Comparison of ENCODE assay signal across 1 cellular context in the genomic region with DNA sequence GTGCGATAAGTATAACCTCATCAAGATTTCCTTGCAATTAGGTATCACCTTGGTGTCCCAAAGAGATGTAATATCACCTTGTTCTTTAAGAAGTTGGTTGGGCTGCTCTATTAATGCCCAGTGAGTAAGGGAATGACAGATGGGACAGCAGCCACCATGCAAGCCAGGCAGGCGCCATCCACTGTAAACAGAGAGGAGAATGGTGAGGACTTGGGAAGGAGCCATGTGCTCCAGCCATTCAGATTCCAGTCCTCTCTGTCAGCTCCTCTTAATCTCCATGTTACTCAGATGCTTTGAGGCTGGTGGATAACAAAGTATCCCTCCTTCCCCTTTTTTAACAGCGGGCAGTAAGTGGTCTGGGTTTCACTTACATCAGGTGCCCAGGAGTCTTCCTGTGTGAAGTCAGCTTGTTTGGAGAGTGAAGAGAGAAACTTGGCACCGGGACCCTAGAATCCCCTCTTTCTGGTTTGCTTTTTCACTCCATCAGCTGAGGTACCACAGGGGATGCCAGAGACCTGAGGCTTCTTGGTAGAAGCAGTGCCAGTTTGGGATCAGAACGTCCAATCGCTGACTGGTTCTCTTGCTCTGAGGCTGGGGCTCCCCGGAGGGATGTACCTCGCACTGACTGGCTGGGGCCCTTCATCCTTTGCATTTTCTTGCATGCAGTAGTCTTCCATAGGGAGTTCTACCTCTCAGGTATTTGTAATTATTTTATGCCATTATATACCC.
TF ChIP-seq lines count a peak whose summit lies in the region.

No MANE protein-coding gene starts in this region.

TF ChIP-seq in WTC11, 78 proteins besides CTCF, POLR2A, EP300 and RAD21 (continued from another document):
- TF ChIP-seq ATF2 (CRISPR knock-in tag; IDR thresholded peaks at IDR 0.05; ENCODE audit: borderline replicate concordance, low read depth) (no peak), CREM (CRISPR knock-in tag; IDR thresholded peaks at IDR 0.05) (no peak)
- TF ChIP-seq, protein P1, sequence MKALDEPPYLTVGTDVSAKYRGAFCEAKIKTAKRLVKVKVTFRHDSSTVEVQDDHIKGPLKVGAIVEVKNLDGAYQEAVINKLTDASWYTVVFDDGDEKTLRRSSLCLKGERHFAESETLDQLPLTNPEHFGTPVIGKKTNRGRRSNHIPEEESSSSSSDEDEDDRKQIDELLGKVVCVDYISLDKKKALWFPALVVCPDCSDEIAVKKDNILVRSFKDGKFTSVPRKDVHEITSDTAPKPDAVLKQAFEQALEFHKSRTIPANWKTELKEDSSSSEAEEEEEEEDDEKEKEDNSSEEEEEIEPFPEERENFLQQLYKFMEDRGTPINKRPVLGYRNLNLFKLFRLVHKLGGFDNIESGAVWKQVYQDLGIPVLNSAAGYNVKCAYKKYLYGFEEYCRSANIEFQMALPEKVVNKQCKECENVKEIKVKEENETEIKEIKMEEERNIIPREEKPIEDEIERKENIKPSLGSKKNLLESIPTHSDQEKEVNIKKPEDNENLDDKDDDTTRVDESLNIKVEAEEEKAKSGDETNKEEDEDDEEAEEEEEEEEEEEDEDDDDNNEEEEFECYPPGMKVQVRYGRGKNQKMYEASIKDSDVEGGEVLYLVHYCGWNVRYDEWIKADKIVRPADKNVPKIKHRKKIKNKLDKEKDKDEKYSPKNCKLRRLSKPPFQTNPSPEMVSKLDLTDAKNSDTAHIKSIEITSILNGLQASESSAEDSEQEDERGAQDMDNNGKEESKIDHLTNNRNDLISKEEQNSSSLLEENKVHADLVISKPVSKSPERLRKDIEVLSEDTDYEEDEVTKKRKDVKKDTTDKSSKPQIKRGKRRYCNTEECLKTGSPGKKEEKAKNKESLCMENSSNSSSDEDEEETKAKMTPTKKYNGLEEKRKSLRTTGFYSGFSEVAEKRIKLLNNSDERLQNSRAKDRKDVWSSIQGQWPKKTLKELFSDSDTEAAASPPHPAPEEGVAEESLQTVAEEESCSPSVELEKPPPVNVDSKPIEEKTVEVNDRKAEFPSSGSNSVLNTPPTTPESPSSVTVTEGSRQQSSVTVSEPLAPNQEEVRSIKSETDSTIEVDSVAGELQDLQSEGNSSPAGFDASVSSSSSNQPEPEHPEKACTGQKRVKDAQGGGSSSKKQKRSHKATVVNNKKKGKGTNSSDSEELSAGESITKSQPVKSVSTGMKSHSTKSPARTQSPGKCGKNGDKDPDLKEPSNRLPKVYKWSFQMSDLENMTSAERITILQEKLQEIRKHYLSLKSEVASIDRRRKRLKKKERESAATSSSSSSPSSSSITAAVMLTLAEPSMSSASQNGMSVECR (CRISPR knock-in tag; IDR thresholded peaks at IDR 0.05; ENCODE audit: borderline replicate concordance), result no peak
